In the genomic region with DNA sequence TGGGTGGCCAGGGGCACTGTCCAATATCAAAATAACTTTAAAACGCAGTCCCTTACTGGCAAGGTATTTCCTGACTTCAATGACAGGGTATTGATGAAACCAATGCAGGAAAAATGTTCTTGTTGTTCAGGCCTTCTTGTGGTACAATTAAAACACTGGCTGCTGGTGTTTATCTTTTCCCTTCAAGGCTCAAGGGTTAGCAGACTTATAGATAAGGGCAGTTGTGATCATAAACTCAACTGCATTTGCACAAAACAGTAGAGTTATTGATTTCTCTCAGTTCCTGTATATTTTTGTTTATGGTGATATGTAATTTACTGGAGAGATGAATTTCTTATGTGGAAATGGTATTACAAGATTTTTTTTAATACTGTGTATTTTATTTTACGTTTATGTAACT, we compare ENCODE assay signal across 32 cellular contexts. TPM values are rescaled to one million over a fixed set of nuclear protein-coding genes. Genes with fewer than 3 reads are reported as not detected.
A peak's percentile ranks its signal among the peaks of the same experiment; 100 is the strongest.
DNase-seq lines count a peak whose midpoint lies in the region; ATAC-seq, FAIRE-seq and TF ChIP-seq lines count a peak whose summit lies in the region.
"Had no signal": no experiment of that assay in that cellular context is flagged by ENCODE, and none has a peak within 500 bp of the region (broad histone marks: within the 10 kb centered on the region; RNA-seq: fewer than 3 reads in every experiment).

No MANE protein-coding gene starts in this region.

- ATAC-seq in activated T-cell treated with anti-CD3 and anti-CD28 coated beads, Interleukin-2, amount 50 U/mL, for 72 hours (replicated peaks in 1 of 2), result no peak
- no peak for ATAC-seq in activated T-cell treated with anti-CD3 and anti-CD28 coated beads, Interleukin-2, amount 50 U/mL, for 4 hours
- ATAC-seq in K562 (no peak), HG03342 (IDR thresholded peaks at IDR 0.05; ENCODE audit: unreplicated experiment) (no peak)
- ATAC-seq: A549, left ventricle myocardium superior, Panc1 had no signal

- peaks cover 3 to 47% of the 10 kb centered on the region in 2 experiments; a peak in 3 of 5 replicates for H3K4me1 ChIP-seq in K562 (replicated peaks in 1 of 2; ENCODE audit: control insufficient read depth in 2 of 2, insufficient read depth in 2 of 2, low read length in 2 of 2)
- no peaks in the 10 kb centered on the region for H3K4me1 ChIP-seq in small intestine (ENCODE audit: control insufficient read depth in 2 of 2, insufficient read depth in 1 of 2, low read depth in 1 of 2, low read length in 1 of 2)
- H3K4me1 ChIP-seq in tibial artery, result no peaks in the 10 kb centered on the region
- H3K4me1 ChIP-seq: A549, esophagus muscularis mucosa, vagina had no signal

- no peaks in the 10 kb centered on the region for H3K9me3 ChIP-seq in K562 (replicated peaks; ENCODE audit: control insufficient read depth, insufficient read depth, low read depth, low read length)
- H3K9me3 ChIP-seq in small intestine (ENCODE audit: control insufficient read depth, low read depth), result no peaks in the 10 kb centered on the region
- H3K9me3 ChIP-seq in tibial artery, result no peaks in the 10 kb centered on the region
- H3K9me3 ChIP-seq: esophagus muscularis mucosa, thoracic aorta, vagina had no signal

- peaks cover 59% of the 10 kb centered on the region for H3K4me1 Mint-ChIP-seq in activated T-cell treated with anti-CD3 and anti-CD28 coated beads, Interleukin-2, amount 50 U/mL, for 72 hours (ENCODE audit: low read depth)
- H3K4me1 Mint-ChIP-seq in activated T-cell treated with anti-CD3 and anti-CD28 coated beads, Interleukin-2, amount 50 U/mL, for 4 hours (ENCODE audit: low read depth), result peaks cover 70% of the 10 kb centered on the region

- no peaks in the 10 kb centered on the region for H3K79me2 ChIP-seq in K562 (ENCODE audit: control insufficient read depth, insufficient read depth, low read length)

- peak overlapping the region; percentile 6; the same call in 2 of the 3 replicates for H3K27ac ChIP-seq in K562 (ENCODE audit: extremely low read depth, low read depth, low read length)
- peak overlapping the region; percentile 0 to 39 for H3K27ac ChIP-seq in small intestine (ENCODE audit: low read depth in 1 of 2, low read length in 1 of 2)
- no peak overlapping the region for H3K27ac ChIP-seq in caudate nucleus (ENCODE audit: low read depth, low read length)
- no peak overlapping the region for H3K27ac ChIP-seq in tibial artery
- H3K27ac ChIP-seq: A549, cardiac muscle cell, esophagus muscularis mucosa, thoracic aorta, vagina had no signal

- peaks cover 4 to 6% of the 10 kb centered on the region in 2 donors for H3K9me3 Mint-ChIP-seq in activated T-cell treated with anti-CD3 and anti-CD28 coated beads, Interleukin-2, amount 50 U/mL, for 72 hours
- H3K9me3 Mint-ChIP-seq in activated T-cell treated with anti-CD3 and anti-CD28 coated beads, Interleukin-2, amount 50 U/mL, for 4 hours, result peaks cover 9% of the 10 kb centered on the region
- H3K9me3 Mint-ChIP-seq: dendritic cell treated with granulocyte-macrophage colony-stimulating factor and Interleukin-4, amounts not matched to agents 40 ng/mL and 50 ng/mL, for 4 days; HFFc6 had no signal

- intact Hi-C loops in K562 (cut with micrococcal nuclease) (no loop called here), tibial artery (cut with DNase I; ENCODE audit: low total_unique reads) (no loop called here)

- BruUV-seq in K562 (replicated peaks; lab: Mats Ljungman, UMichigan), result no TSS peak

- peaks cover 13 to 17% of the 10 kb centered on the region in 2 donors for H3K36me3 Mint-ChIP-seq in activated T-cell treated with anti-CD3 and anti-CD28 coated beads, Interleukin-2, amount 50 U/mL, for 72 hours (ENCODE audit: insufficient read depth in 2 of 2)
- no peaks in the 10 kb centered on the region for H3K36me3 Mint-ChIP-seq in activated T-cell treated with anti-CD3 and anti-CD28 coated beads, Interleukin-2, amount 50 U/mL, for 4 hours (ENCODE audit: insufficient read depth)

- in situ Hi-C loops in K562 (cut with MboI), result no loop called here

- TF ChIP-seq EP300 in K562 (IDR thresholded peaks at IDR 0.05; ENCODE audit: low read length), result no peak; the same call in 1 of the 2 replicates

- DNase-seq in activated T-cell treated with anti-CD3 and anti-CD28 coated beads, Interleukin-2, amount 50 U/mL, for 72 hours, result no peak
- DNase-seq in activated T-cell treated with anti-CD3 and anti-CD28 coated beads, Interleukin-2, amount 50 U/mL, for 4 hours, result no peak
- DNase-seq in OCI-M1 (lab: John Stamatoyannopoulos, UW), result peak; percentile 67
- peak in 1 of 4 experiments; percentile 18 for DNase-seq in K562 (ENCODE audit: extremely low read depth in 1 of 4, low spot score in 3 of 4)
- DNase-seq in small intestine, result peak; percentile 82
- DNase-seq in caudate nucleus (lab: John Stamatoyannopoulos, UW), result no peak
- DNase-seq in tibial artery, result no peak
- DNase-seq: activated CD4-positive, alpha-beta T cell treated with anti-CD3 and anti-CD28 coated beads, Interleukin-2, amount 50 U/mL, for 1 hour; DMS153; foreskin fibroblast; HFFc6; left ventricle myocardium superior; NCI-H1048; NCI-H446; NCI-H748 treated with DMSO at 0.1 percent for 48 hours; nucleus accumbens; Right ventricle myocardium superior; stimulated activated naive CD4-positive, alpha-beta T cell treated with Interleukin-2 at 50 U/mL for 16 hours had no signal

- 34% methylated on average over 2 of the region's 2 CpGs for WGBS in K562 (ENCODE audit: insufficient coverage, low coverage, missing lambda C conversion rate)
- WGBS in small intestine, 3 donors, result 10 to 44% (median 28%) methylated on average over 2 of the region's 2 CpGs

- H2AFZ ChIP-seq in K562 (ENCODE audit: low read depth, low read length), result peak overlapping the region; percentile 28

- H3K36me3 ChIP-seq in K562 (ENCODE audit: control insufficient read depth, insufficient read depth, low read length) (no peaks in the 10 kb centered on the region), small intestine (ENCODE audit: control insufficient read depth in 2 of 2, insufficient read depth in 2 of 2, low read length in 2 of 2) (no peaks in the 10 kb centered on the region), tibial artery (no peaks in the 10 kb centered on the region)
- H3K36me3 ChIP-seq: cardiac muscle cell, esophagus muscularis mucosa, thoracic aorta, vagina had no signal

- H3K4me3 ChIP-seq in K562 (no peak overlapping the region), small intestine (ENCODE audit: low read depth in 1 of 2, low read length in 2 of 2) (no peak overlapping the region), tibial artery (no peak overlapping the region)
- H3K4me3 ChIP-seq: A549, cardiac muscle cell, esophagus muscularis mucosa, thoracic aorta, vagina had no signal

- TF ChIP-seq CTCF in K562 (IDR thresholded peaks at IDR 0.05 in 2 of 3, conservative IDR thresholded peaks at IDR 0.05 in 1 of 3; ENCODE audit: insufficient read depth in 2 of 3, low read depth in 1 of 3, low read length in 3 of 3) (no peak), tibial artery (IDR thresholded peaks at IDR 0.05) (no peak)

- H3K4me3 Mint-ChIP-seq in activated T-cell treated with anti-CD3 and anti-CD28 coated beads, Interleukin-2, amount 50 U/mL, for 72 hours, result peak overlapping the region in 1 of 2 donors; percentile 67
- no peak overlapping the region for H3K4me3 Mint-ChIP-seq in activated T-cell treated with anti-CD3 and anti-CD28 coated beads, Interleukin-2, amount 50 U/mL, for 4 hours
- H3K4me3 Mint-ChIP-seq: dendritic cell treated with granulocyte-macrophage colony-stimulating factor and Interleukin-4, amounts not matched to agents 40 ng/mL and 50 ng/mL, for 4 days; HFFc6; T-helper 2 cell treated with Interferon-gamma antibody and Interleukin-4, amounts not matched to agents 5 μg/mL and 100 μg/mL, for 36 hours had no signal

- TF ChIP-seq POLR2A in K562 (conservative IDR thresholded peaks at IDR 0.05), result no peak

- POLR2A ChIA-PET in K562 (lab: Yijun Ruan, JAX), result no interaction called here

- no peaks in the 10 kb centered on the region for H3K9me1 ChIP-seq in K562 (ENCODE audit: control insufficient read depth, insufficient read depth, low read length)

- FAIRE-seq in K562 (lab: Jason Lieb, UNC) (no peak), small intestine (lab: Jason Lieb, UNC) (no peak)
- FAIRE-seq: A549, astrocyte, H1, islet of Langerhans had no signal

- no peaks in the 10 kb centered on the region for H4K20me1 ChIP-seq in K562 (replicated peaks; ENCODE audit: control insufficient read depth, insufficient read depth, low read length)

- H3K27me3 Mint-ChIP-seq in activated T-cell treated with anti-CD3 and anti-CD28 coated beads, Interleukin-2, amount 50 U/mL, for 72 hours (ENCODE audit: low read depth), result no peaks in the 10 kb centered on the region
- no peaks in the 10 kb centered on the region for H3K27me3 Mint-ChIP-seq in activated T-cell treated with anti-CD3 and anti-CD28 coated beads, Interleukin-2, amount 50 U/mL, for 4 hours (ENCODE audit: low read depth)
- H3K27me3 Mint-ChIP-seq: dendritic cell treated with granulocyte-macrophage colony-stimulating factor and Interleukin-4, amounts not matched to agents 40 ng/mL and 50 ng/mL, for 4 days had no signal

- H3K9ac ChIP-seq in K562 (ENCODE audit: insufficient read depth in 1 of 2, low read depth in 2 of 2, low read length in 2 of 2), result no peak overlapping the region

- peak overlapping the region; percentile 75 for H3K27ac Mint-ChIP-seq in activated T-cell treated with anti-CD3 and anti-CD28 coated beads, Interleukin-2, amount 50 U/mL, for 72 hours
- H3K27ac Mint-ChIP-seq: activated T-helper 2 cell treated with anti-CD3 and anti-CD28 coated beads, Interferon-gamma antibody, Interleukin-2, Interleukin-4, amounts not matched to agents 10 μg/mL and 5 μg/mL and 100 μg/mL, durations not matched to agents 14 hours and 24 hours and 36 hours; HFFc6; T-helper 2 cell treated with Interferon-gamma antibody and Interleukin-4, amounts not matched to agents 5 μg/mL and 100 μg/mL, for 36 hours had no signal

- no peaks in the 10 kb centered on the region for H3K27me3 ChIP-seq in K562 (ENCODE audit: control insufficient read depth in 2 of 2, insufficient read depth in 2 of 2, low read length in 2 of 2)
- no peaks in the 10 kb centered on the region for H3K27me3 ChIP-seq in small intestine (ENCODE audit: control insufficient read depth in 2 of 2, insufficient read depth in 2 of 2, low read length in 2 of 2)
- H3K27me3 ChIP-seq in tibial artery, result no peaks in the 10 kb centered on the region
- H3K27me3 ChIP-seq: cardiac muscle cell, esophagus muscularis mucosa, vagina had no signal

- H3K4me2 ChIP-seq in K562 (ENCODE audit: insufficient read depth, low read length), result no peak overlapping the region; the same call in 1 of the 2 replicates
- H3K4me2 ChIP-seq: A549 had no signal

- TF ChIP-seq RAD21 in K562 (CRISPR knock-in tag; conservative IDR thresholded peaks at IDR 0.05 in 1 of 2, IDR thresholded peaks at IDR 0.05 in 1 of 2), result no peak

- CTCF ChIA-PET in K562 (lab: Yijun Ruan, JAX; ENCODE audit: low intra/inter-chr PET ratio), result no interaction called here

RNA-seq across cellular contexts. Expression of a gene that starts 2.7 kb away (rescaled TPM):
- 10 to 100 TPM; 10.2 to 16.0 TPM for total RNA-seq in activated T-cell treated with anti-CD3 and anti-CD28 coated beads, Interleukin-2, amount 50 U/mL, for 72 hours
- 10 to 100 TPM in 1 of 3 donors, 1 to 10 TPM in 2; 7.0 to 14.7 (median 7.7) TPM for total RNA-seq in activated T-cell treated with anti-CD3 and anti-CD28 coated beads, Interleukin-2, amount 50 U/mL, for 4 hours
- 3.9 and 4.7 TPM in 2 replicates for total RNA-seq in K562 (2011; cell fraction: chromatin; rRNA removed; ENCODE audit: low replicate concordance)
- total RNA-seq in K562 (2011; cell fraction: nucleolus; rRNA removed), result 1.5 and 2.4 TPM in 2 replicates
- total RNA-seq in K562 (2011; cell fraction: nucleoplasm; rRNA removed), result 2.9 and 3.3 TPM in 2 replicates
- total RNA-seq in K562 (2014; rRNA removed) (0.82 and 1.4 TPM in 2 replicates), K562 (2014; rRNA removed; fragmentation: Illumina TruSeq; extraction: Trizol) (2.2 and 2.5 TPM in 2 replicates), K562 (2015; rRNA removed; fragmentation: Illumina TruSeq; extraction: Trizol) (6.8 TPM in 2 replicates), K562 (2021) (1.9 and 2.5 TPM in 2 replicates)
- polyA plus RNA-seq in K562 (2011; rRNA removed) (2.0 and 7.3 TPM in 2 replicates), K562 (2014; fragmentation: Illumina TruSeq; extraction: Trizol) (3.1 and 3.5 TPM in 2 replicates), K562 (2014; fragmentation: Nextera tagmentation; extraction: Ambion mirVana) (1 to 10 TPM; 1.0 to 1.5 TPM), K562 (2014; rRNA removed) (1.6 and 1.8 TPM in 2 replicates), small intestine (under 1 TPM; 0.22 to 0.94 (median 0.27) TPM)
- polyA plus RNA-seq in K562 (2011; cell fraction: cytosol; rRNA removed), result 0.37 and 4.0 TPM in 2 replicates
- polyA plus RNA-seq in K562 (2011; cell fraction: nucleus; rRNA removed), result 2.0 and 6.2 TPM in 2 replicates
- polyA plus RNA-seq in K562 (2012), result 3.1 and 5.8 TPM in 2 replicates
- polyA minus RNA-seq in K562 (2011; rRNA and poly(A)+ RNA removed), result 3.3 and 12.3 TPM in 2 replicates
- 0.48 and 1.8 TPM in 2 replicates for polyA minus RNA-seq in K562 (2011; cell fraction: cytosol; rRNA and poly(A)+ RNA removed)
- polyA minus RNA-seq in K562 (2011; cell fraction: nucleus; rRNA and poly(A)+ RNA removed), result 0.94 and 7.8 TPM in 2 replicates
- total RNA-seq: astrocyte, cardiac muscle cell, H1, HFFc6, pulmonary artery endothelial cell had no signal
- polyA plus RNA-seq: A549, cardiac muscle cell, H1 had no signal

RNA-seq across cellular contexts. Expression of a gene that starts 58.9 kb away (rescaled TPM):
- total RNA-seq in activated T-cell treated with anti-CD3 and anti-CD28 coated beads, Interleukin-2, amount 50 U/mL, for 72 hours, result 10 to 100 TPM; 41.6 to 48.8 TPM
- 10 to 100 TPM; 19.4 to 26.6 (median 19.6) TPM for total RNA-seq in activated T-cell treated with anti-CD3 and anti-CD28 coated beads, Interleukin-2, amount 50 U/mL, for 4 hours
- 0.33 and 0.60 TPM in 2 replicates for total RNA-seq in K562 (2011; cell fraction: chromatin; rRNA removed; ENCODE audit: low replicate concordance)
- 0.66 and 0.67 TPM in 2 replicates for total RNA-seq in K562 (2011; cell fraction: nucleolus; rRNA removed)
- 1.1 and 1.5 TPM in 2 replicates for total RNA-seq in K562 (2011; cell fraction: nucleoplasm; rRNA removed)
- total RNA-seq in K562 (2014; rRNA removed) (0.94 and 1.1 TPM in 2 replicates), K562 (2014; rRNA removed; fragmentation: Illumina TruSeq; extraction: Trizol) (1.8 and 2.0 TPM in 2 replicates), K562 (2015; rRNA removed; fragmentation: Illumina TruSeq; extraction: Trizol) (3.9 and 4.8 TPM in 2 replicates), K562 (2021) (0.87 and 1.0 TPM in 2 replicates)
- polyA plus RNA-seq in K562 (2011; rRNA removed) (0.70 and 0.77 TPM in 2 replicates), K562 (2014; fragmentation: Illumina TruSeq; extraction: Trizol) (2.0 and 2.9 TPM in 2 replicates), K562 (2014; fragmentation: Nextera tagmentation; extraction: Ambion mirVana) (1 to 10 TPM in 1 of 2 experiments, under 1 TPM in 1; 0.56 to 1.7 TPM), K562 (2014; rRNA removed) (0.90 and 1.6 TPM in 2 replicates), small intestine (1 to 10 TPM in 1 of 3 donors, under 1 TPM in 2; 0.22 to 1.6 (median 0.81) TPM)
- polyA plus RNA-seq in K562 (2011; cell fraction: cytosol; rRNA removed), result 0.43 and 0.80 TPM in 2 replicates
- 0.27 and 0.38 TPM in 2 replicates for polyA plus RNA-seq in K562 (2011; cell fraction: nucleus; rRNA removed)
- 3.0 and 10.1 TPM in 2 replicates for polyA plus RNA-seq in K562 (2012)
- 0.84 and 1.5 TPM in 2 replicates for polyA minus RNA-seq in K562 (2011; rRNA and poly(A)+ RNA removed)
- 0.73 TPM in 1 of 2 replicates, not detected in the other for polyA minus RNA-seq in K562 (2011; cell fraction: cytosol; rRNA and poly(A)+ RNA removed)
- 0.22 and 0.27 TPM in 2 replicates for polyA minus RNA-seq in K562 (2011; cell fraction: nucleus; rRNA and poly(A)+ RNA removed)
- total RNA-seq: astrocyte, cardiac muscle cell, H1, HFFc6, pulmonary artery endothelial cell had no signal
- polyA plus RNA-seq: A549, cardiac muscle cell, H1 had no signal

Comparison
In these comparisons a context has a peak if more than half of its experiments do, and no peak if none do; other contexts are left out.
1. DNase-seq: peak in OCI-M1 (single experiment) and small intestine (single experiment); none in activated T-cell treated with anti-CD3 and anti-CD28 coated beads, Interleukin-2, amount 50 U/mL, for 72 hours (0 of 2), activated T-cell treated with anti-CD3 and anti-CD28 coated beads, Interleukin-2, amount 50 U/mL, for 4 hours (single experiment), caudate nucleus (0 of 61) and tibial artery (0 of 2).
2. H3K27ac ChIP-seq: peak in K562 (single experiment) and small intestine (2 of 2); none in caudate nucleus (single experiment) and tibial artery (0 of 2).